Comparison of ENCODE assay signal across 16 cellular contexts in the genomic region with DNA sequence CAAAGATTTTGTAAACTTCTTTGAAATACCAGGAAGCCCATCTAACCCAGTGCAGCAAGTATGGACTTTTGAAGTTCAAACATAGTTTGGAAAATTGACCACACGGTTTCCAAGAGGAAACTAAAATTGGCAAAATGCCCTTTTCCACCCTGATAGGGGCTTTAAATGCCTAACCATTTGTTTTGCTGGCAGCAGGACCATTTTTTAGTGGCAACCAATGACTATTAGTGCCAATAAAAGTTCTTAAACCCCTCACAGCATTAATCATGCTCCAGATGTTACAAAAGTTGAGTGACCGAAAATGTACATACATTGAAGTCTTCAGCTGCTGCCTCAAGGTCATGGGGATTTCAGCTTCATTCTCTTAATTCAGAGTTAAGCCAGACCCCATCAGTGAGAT. TPM values are rescaled to one million over a fixed set of nuclear protein-coding genes. Genes with fewer than 3 reads are reported as not detected.
DNase-seq lines count a peak whose midpoint lies in the region; ATAC-seq, FAIRE-seq and TF ChIP-seq lines count a peak whose summit lies in the region.
"Had no signal": no experiment of that assay in that cellular context is flagged by ENCODE, and none has a peak within 500 bp of the region (broad histone marks: within the 10 kb centered on the region; RNA-seq: fewer than 3 reads in every experiment).

No MANE protein-coding gene starts in this region.

- no peaks in the 10 kb centered on the region for H3K27me3 Mint-ChIP-seq in neural progenitor cell (ENCODE audit: insufficient read depth, low read depth)
- H3K27me3 Mint-ChIP-seq in activated naive CD8-positive, alpha-beta T cell treated with anti-CD3 and anti-CD28 coated beads for 36 hours, result no peaks in the 10 kb centered on the region

- ATAC-seq in A549 (no peak), Panc1 (no peak)
- ATAC-seq: naive thymus-derived CD8-positive, alpha-beta T cell had no signal

- no peak for TF ChIP-seq EP300 in A549 (IDR thresholded peaks at IDR 0.05)

- H3K4me3 ChIP-seq in A549 (no peak overlapping the region), Panc1 (ENCODE audit: low read depth in 2 of 2, low read length in 2 of 2) (no peak overlapping the region), neural progenitor cell (no peak overlapping the region)
- H3K4me3 ChIP-seq: MG63, spleen had no signal

- no peak overlapping the region for H3K4me3 Mint-ChIP-seq in neural progenitor cell
- H3K4me3 Mint-ChIP-seq in activated naive CD8-positive, alpha-beta T cell treated with anti-CD3 and anti-CD28 coated beads for 36 hours, result no peak overlapping the region
- H3K4me3 Mint-ChIP-seq: naive thymus-derived CD8-positive, alpha-beta T cell had no signal

- H3K27me3 ChIP-seq in Panc1 (ENCODE audit: control insufficient read depth, insufficient read depth, low read length) (no peaks in the 10 kb centered on the region), neural progenitor cell (no peaks in the 10 kb centered on the region)
- H3K27me3 ChIP-seq: MG63, spleen had no signal

- H2AFZ ChIP-seq in neural progenitor cell (replicated peaks), result no peak overlapping the region

- no peak for TF ChIP-seq RAD21 in A549 (conservative IDR thresholded peaks at IDR 0.05 in 1 of 2, IDR thresholded peaks at IDR 0.05 in 1 of 2)

- DNase-seq in A549 (ENCODE audit: low read depth in 1 of 2, low spot score in 1 of 2) (no peak), Panc1 (ENCODE audit: low read depth, low spot score) (no peak), dermis microvascular lymphatic vessel endothelial cell (ENCODE audit: low read depth in 2 of 2) (peak; percentile 62 to 85), neural progenitor cell (ENCODE audit: low spot score) (no peak), NCI-H1694 (lab: John Stamatoyannopoulos, UW) (no peak), germinal center (ENCODE audit: low spot score) (no peak), DMS153 treated with DMSO at 0.1 percent for 48 hours (lab: John Stamatoyannopoulos, UW; ENCODE audit: unreplicated experiment) (no peak)
- no peak for DNase-seq in activated naive CD8-positive, alpha-beta T cell treated with anti-CD3 and anti-CD28 coated beads for 36 hours
- DNase-seq: activated naive CD4-positive, alpha-beta T cell; H7; kidney; naive thymus-derived CD8-positive, alpha-beta T cell; NCI-H2081 treated with DMSO at 0.1 percent for 48 hours; spleen had no signal

- CTCF ChIA-PET in A549 (lab: Yijun Ruan, JAX), result interaction anchor here (0.9 to 6.4 kb wide), 8 partner anchors 10 to 78 kb away, joined by 3 to 37 read pairs (median 4); a partner anchor contains a TSS
- CTCF ChIA-PET in Panc1 (lab: Charles Lee), result no interaction called here

- TF ChIP-seq POLR2A in A549 (IDR thresholded peaks at IDR 0.05; ENCODE audit: low read length), result no peak

- H3K4me1 ChIP-seq in A549, result peaks cover 38% of the 10 kb centered on the region
- H3K4me1 ChIP-seq in Panc1 (ENCODE audit: control insufficient read depth, insufficient read depth, low read length), result peaks cover 19% of the 10 kb centered on the region
- H3K4me1 ChIP-seq in neural progenitor cell, result no peaks in the 10 kb centered on the region

- in situ Hi-C loops in Panc1 (cut with HindIII; ENCODE audit: low pct_unique_long_range_greater_than_20kb, low sequenced_read_pairs), result no loop called here

- H3K4me1 Mint-ChIP-seq in neural progenitor cell, result peaks cover 35% of the 10 kb centered on the region
- no peaks in the 10 kb centered on the region for H3K4me1 Mint-ChIP-seq in activated naive CD8-positive, alpha-beta T cell treated with anti-CD3 and anti-CD28 coated beads for 36 hours
- H3K4me1 Mint-ChIP-seq: naive thymus-derived CD8-positive, alpha-beta T cell had no signal

- H3K79me2 ChIP-seq in neural progenitor cell (ENCODE audit: low read depth), result no peaks in the 10 kb centered on the region

- no peaks in the 10 kb centered on the region for H3K36me3 Mint-ChIP-seq in neural progenitor cell
- H3K36me3 Mint-ChIP-seq in activated naive CD8-positive, alpha-beta T cell treated with anti-CD3 and anti-CD28 coated beads for 36 hours, result no peaks in the 10 kb centered on the region

- intact Hi-C loops in Panc1 (cut with micrococcal nuclease; ENCODE audit: unreplicated experiment), result no loop called here

- no peak for FAIRE-seq in A549 (lab: Jason Lieb, UNC)
- FAIRE-seq: D721Med, kidney had no signal

- H3K27ac ChIP-seq in A549 (peak overlapping the region; percentile 84 to 93), Panc1 (ENCODE audit: low read length) (peak overlapping the region; percentile 86), neural progenitor cell (no peak overlapping the region)
- H3K27ac ChIP-seq: spleen had no signal

- H4K20me1 ChIP-seq in neural progenitor cell (ENCODE audit: low read depth), result no peaks in the 10 kb centered on the region

- TF ChIP-seq CTCF in A549 (IDR thresholded peaks at IDR 0.05) (no peak), Panc1 (IDR thresholded peaks at IDR 0.05) (no peak), neural progenitor cell (IDR thresholded peaks at IDR 0.05) (no peak)

- H3K9me3 Mint-ChIP-seq in neural progenitor cell, result peaks cover 2% of the 10 kb centered on the region
- no peaks in the 10 kb centered on the region for H3K9me3 Mint-ChIP-seq in activated naive CD8-positive, alpha-beta T cell treated with anti-CD3 and anti-CD28 coated beads for 36 hours

- H3K27ac Mint-ChIP-seq in neural progenitor cell, result peak overlapping the region; percentile 7
- H3K27ac Mint-ChIP-seq in activated naive CD8-positive, alpha-beta T cell treated with anti-CD3 and anti-CD28 coated beads for 36 hours, result no peak overlapping the region
- H3K27ac Mint-ChIP-seq: naive thymus-derived CD8-positive, alpha-beta T cell had no signal

- H3K9ac ChIP-seq in neural progenitor cell, result no peak overlapping the region

- H3F3A ChIP-seq in neural progenitor cell (ENCODE audit: low read depth), result no peaks in the 10 kb centered on the region

- H3K4me2 ChIP-seq in A549, result peak overlapping the region; percentile 88
- H3K4me2 ChIP-seq in neural progenitor cell, result no peak overlapping the region

- BruUV-seq in Panc1 (replicated peaks; lab: Mats Ljungman, UMichigan), result no TSS peak

- POLR2A ChIA-PET in A549 (lab: Yijun Ruan, JAX) (interaction anchor here (1.3 to 2.3 kb wide), 6 partner anchors 36 to 78 kb away, joined by 3 to 26 read pairs (median 14); a partner anchor contains a TSS), Panc1 (lab: Charles Lee) (interaction anchor here (0.6 kb wide), 1 partner anchor 37 kb away, joined by 3 read pairs; no protein-coding TSS in a partner anchor)

- no peaks in the 10 kb centered on the region for H3K36me3 ChIP-seq in Panc1 (ENCODE audit: control insufficient read depth, insufficient read depth, low read length)
- no peaks in the 10 kb centered on the region for H3K36me3 ChIP-seq in neural progenitor cell
- H3K36me3 ChIP-seq: MG63, spleen had no signal

- 52% methylated on average over 2 of the region's 2 CpGs for WGBS in A549 (ENCODE audit: missing lambda C conversion rate)

- no peaks in the 10 kb centered on the region for H3K9me3 ChIP-seq in A549
- no peaks in the 10 kb centered on the region for H3K9me3 ChIP-seq in Panc1 (ENCODE audit: control insufficient read depth, insufficient read depth, low read depth, low read length)
- no peaks in the 10 kb centered on the region for H3K9me3 ChIP-seq in neural progenitor cell (ENCODE audit: low read depth)
- H3K9me3 ChIP-seq: MG63, spleen had no signal

TF ChIP-seq in A549, 52 proteins besides CTCF, POLR2A, EP300 and RAD21:
- TF ChIP-seq RNF2 (IDR thresholded peaks at IDR 0.05; ENCODE audit: borderline replicate concordance, low read depth) (no peak), HOXB13 (CRISPR knock-in tag; IDR thresholded peaks at IDR 0.05; ENCODE audit: low read depth) (0 out of 2 replicates have a peak, but pooled peaks have one; percentile 29)

RNA-seq across cellular contexts. Expression of a gene that starts 46.4 kb away (rescaled TPM):
- polyA plus RNA-seq in A549 (2011; rRNA removed), result 124 and 142 TPM in 2 replicates
- polyA plus RNA-seq in A549 (2012; cell fraction: cytosol; rRNA removed), result 32.6 and 33.0 TPM in 2 replicates
- 19.3 and 23.0 TPM in 2 replicates for polyA plus RNA-seq in A549 (2012; cell fraction: nucleus; rRNA removed)
- polyA plus RNA-seq in A549 (2017; fragmentation: RNase III; extraction: RNeasy Plus Mini Kit Qiagen cat#74134 plus additional on column Dnase treatment), result 155 to 172 TPM (median 167 TPM) in 3 replicates
- polyA minus RNA-seq in A549 (2011; rRNA and poly(A)+ RNA removed), result 97.3 and 100 TPM in 2 replicates
- total RNA-seq in Panc1 (2021; ENCODE audit: unreplicated experiment), result 133 TPM
- polyA plus RNA-seq in Panc1 (2012; ENCODE audit: insufficient read length), result 73.6 TPM
- total RNA-seq in dermis microvascular lymphatic vessel endothelial cell, result 15.3 and 17.7 TPM in 2 replicates
- 230 and 346 TPM in 2 replicates for total RNA-seq in neural progenitor cell (ENCODE audit: low replicate concordance)
- 1 to 10 TPM in 1 of 2 experiments, under 1 TPM in 1; 0.84 to 1.1 TPM for total RNA-seq in activated naive CD8-positive, alpha-beta T cell treated with anti-CD3 and anti-CD28 coated beads for 36 hours

Comparison
In these comparisons a context has a peak if more than half of its experiments do, and no peak if none do; other contexts are left out.
1. DNase-seq: peak in dermis microvascular lymphatic vessel endothelial cell (2 of 2); none in A549 (0 of 2), Panc1 (single experiment), neural progenitor cell (single experiment), activated naive CD8-positive, alpha-beta T cell treated with anti-CD3 and anti-CD28 coated beads for 36 hours (single experiment), NCI-H1694 (single experiment), germinal center (single experiment) and DMS153 treated with DMSO at 0.1 percent for 48 hours (single experiment).